Comparison of ENCODE assay signal across 1 cellular context in the genomic region with DNA sequence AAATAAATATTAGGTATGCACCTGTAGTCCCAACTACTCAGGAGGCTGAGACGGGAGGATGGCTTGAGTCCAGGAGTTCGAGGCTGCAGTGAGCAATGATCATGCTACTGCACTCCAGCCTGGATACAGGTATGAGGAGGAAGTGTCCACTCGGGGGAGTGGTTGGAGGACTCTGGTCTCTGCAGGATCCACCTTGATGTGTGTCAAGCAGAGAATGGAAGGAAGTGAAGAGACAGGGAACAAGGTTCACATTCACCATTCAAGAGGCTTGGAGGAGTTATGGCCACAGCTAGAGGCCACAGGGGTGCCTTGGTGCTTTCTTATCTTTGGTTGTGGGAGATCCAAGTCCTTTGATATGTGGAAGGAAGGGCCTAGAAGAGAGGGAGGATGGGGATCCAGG.
TF ChIP-seq lines count a peak whose summit lies in the region.

No MANE protein-coding gene starts in this region.

TF ChIP-seq in K562, 482 proteins besides CTCF, POLR2A, EP300 and RAD21:
- TF ChIP-seq, protein P1, sequence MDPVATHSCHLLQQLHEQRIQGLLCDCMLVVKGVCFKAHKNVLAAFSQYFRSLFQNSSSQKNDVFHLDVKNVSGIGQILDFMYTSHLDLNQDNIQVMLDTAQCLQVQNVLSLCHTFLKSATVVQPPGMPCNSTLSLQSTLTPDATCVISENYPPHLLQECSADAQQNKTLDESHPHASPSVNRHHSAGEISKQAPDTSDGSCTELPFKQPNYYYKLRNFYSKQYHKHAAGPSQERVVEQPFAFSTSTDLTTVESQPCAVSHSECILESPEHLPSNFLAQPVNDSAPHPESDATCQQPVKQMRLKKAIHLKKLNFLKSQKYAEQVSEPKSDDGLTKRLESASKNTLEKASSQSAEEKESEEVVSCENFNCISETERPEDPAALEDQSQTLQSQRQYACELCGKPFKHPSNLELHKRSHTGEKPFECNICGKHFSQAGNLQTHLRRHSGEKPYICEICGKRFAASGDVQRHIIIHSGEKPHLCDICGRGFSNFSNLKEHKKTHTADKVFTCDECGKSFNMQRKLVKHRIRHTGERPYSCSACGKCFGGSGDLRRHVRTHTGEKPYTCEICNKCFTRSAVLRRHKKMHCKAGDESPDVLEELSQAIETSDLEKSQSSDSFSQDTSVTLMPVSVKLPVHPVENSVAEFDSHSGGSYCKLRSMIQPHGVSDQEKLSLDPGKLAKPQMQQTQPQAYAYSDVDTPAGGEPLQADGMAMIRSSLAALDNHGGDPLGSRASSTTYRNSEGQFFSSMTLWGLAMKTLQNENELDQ (CRISPR knock-in tag; IDR thresholded peaks at IDR 0.05; ENCODE audit: borderline replicate concordance) = no peak
- 0 out of 2 replicates have a peak, but pooled peaks have one; percentile 34 for TF ChIP-seq ZNF121 (CRISPR knock-in tag; conservative IDR thresholded peaks at IDR 0.05)
